Comparison of ENCODE assay signal across 1 cellular context in the genomic region with DNA sequence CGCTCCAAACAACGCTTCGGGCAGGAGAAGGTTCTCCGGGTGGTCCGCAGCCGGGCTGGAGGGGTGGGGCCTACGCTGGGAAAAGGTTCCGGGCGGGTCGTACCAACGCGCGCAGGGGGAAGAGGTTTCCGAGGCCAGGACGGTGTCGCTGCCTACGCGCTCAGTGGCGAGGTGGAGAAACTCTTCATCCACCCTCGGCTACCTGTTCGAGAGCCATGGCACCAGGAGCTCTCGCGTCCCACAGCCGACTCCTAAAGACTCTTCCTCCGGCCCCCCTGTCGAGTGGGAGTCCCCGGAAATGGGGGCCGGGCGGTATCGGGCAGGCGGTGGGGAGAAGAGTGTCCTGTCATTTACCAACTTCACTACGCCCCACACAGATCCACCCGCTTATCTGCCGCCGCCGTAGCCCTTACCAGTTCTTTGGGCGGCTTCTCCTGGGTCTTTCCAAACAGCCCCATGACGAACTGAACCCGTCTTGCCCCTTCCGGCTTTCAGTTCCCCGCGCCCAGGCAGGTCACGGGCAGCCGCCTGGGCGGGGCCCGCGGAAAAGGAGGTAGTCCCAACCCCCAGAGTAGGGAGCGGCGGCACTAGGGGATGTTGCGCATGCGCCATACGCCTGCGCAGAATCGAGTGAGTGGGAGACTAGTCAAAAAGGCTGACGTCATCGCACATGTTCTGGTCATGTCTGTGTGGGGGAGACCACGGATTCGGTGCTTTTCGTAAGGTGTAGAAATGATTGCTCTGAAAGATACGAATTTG.
TF ChIP-seq lines count a peak whose summit lies in the region.

A gene (minus strand): TSS at position 553 of the 759 bp plus-strand sequence. CDS start 95 bp downstream, at position 458.

TF ChIP-seq in HepG2, 621 proteins besides CTCF, POLR2A, EP300 and RAD21 (continued from another document and continues in another):
- TF ChIP-seq, protein P1, sequence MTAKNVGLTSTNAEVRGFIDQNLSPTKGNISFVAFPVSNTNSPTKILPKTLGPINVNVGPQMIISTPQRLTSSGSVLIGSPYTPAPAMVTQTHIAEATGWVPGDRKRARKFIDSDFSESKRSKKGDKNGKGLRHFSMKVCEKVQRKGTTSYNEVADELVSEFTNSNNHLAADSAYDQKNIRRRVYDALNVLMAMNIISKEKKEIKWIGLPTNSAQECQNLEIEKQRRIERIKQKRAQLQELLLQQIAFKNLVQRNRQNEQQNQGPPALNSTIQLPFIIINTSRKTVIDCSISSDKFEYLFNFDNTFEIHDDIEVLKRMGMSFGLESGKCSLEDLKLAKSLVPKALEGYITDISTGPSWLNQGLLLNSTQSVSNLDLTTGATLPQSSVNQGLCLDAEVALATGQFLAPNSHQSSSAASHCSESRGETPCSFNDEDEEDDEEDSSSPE (CRISPR knock-in tag; IDR thresholded peaks at IDR 0.05), result peak; percentile 66
- TF ChIP-seq DPF2 (CRISPR knock-in tag; IDR thresholded peaks at IDR 0.05; ENCODE audit: borderline replicate concordance, low read depth) (no peak), ZNF616 (CRISPR knock-in tag; IDR thresholded peaks at IDR 0.05; ENCODE audit: low read depth) (no peak; the same call in none of the 2 replicates), ZFX (CRISPR knock-in tag; IDR thresholded peaks at IDR 0.05; ENCODE audit: low read depth) (peak; percentile 80), HNF4G (IDR thresholded peaks at IDR 0.05; ENCODE audit: borderline replicate concordance, low read depth, low read length) (no peak; the same call in 1 of the 2 replicates), HNF4G (CRISPR knock-in tag; IDR thresholded peaks at IDR 0.05; ENCODE audit: borderline replicate concordance, low read depth) (0 out of 2 replicates have a peak, but pooled peaks have one; percentile 4), ZNF83 (CRISPR knock-in tag; IDR thresholded peaks at IDR 0.05; ENCODE audit: borderline replicate concordance) (no peak), RNF2 (conservative IDR thresholded peaks at IDR 0.05; ENCODE audit: low read depth) (no peak; the same call in 1 of the 2 replicates), MTA1 (CRISPR knock-in tag; IDR thresholded peaks at IDR 0.05; ENCODE audit: borderline replicate concordance) (no peak; the same call in 1 of the 2 replicates), CCAR2 (optimal IDR thresholded peaks at IDR 0.05; ENCODE audit: low read depth, low read length) (peak; percentile 23), SP4 (CRISPR knock-in tag; IDR thresholded peaks at IDR 0.05) (peak; percentile 74), ZFP37 (CRISPR knock-in tag; IDR thresholded peaks at IDR 0.05; ENCODE audit: borderline replicate concordance) (peak; percentile 97), ZNF670 (CRISPR knock-in tag; IDR thresholded peaks at IDR 0.05; ENCODE audit: borderline replicate concordance) (no peak), PRPF4 (IDR thresholded peaks at IDR 0.05; ENCODE audit: low read depth, low read length, poor library complexity, severe bottlenecking) (no peak), STAG1 (CRISPR knock-in tag; IDR thresholded peaks at IDR 0.05) (peak; percentile 6; the same call in 1 of the 2 replicates), ZNF446 (CRISPR knock-in tag; IDR thresholded peaks at IDR 0.05) (peak; percentile 73; the same call in 1 of the 2 replicates), NR3C1 (CRISPR knock-in tag; IDR thresholded peaks at IDR 0.05) (no peak), EED (CRISPR knock-in tag; IDR thresholded peaks at IDR 0.05) (peak; percentile 92), HCFC1 (IDR thresholded peaks at IDR 0.05; ENCODE audit: low read depth, low read length) (peak; percentile 35; the same call in 1 of the 2 replicates), GATA4 (IDR thresholded peaks at IDR 0.05; ENCODE audit: borderline replicate concordance, low read depth) (no peak), CEBPG (CRISPR knock-in tag; IDR thresholded peaks at IDR 0.05) (peak; percentile 53), ZNF678 (CRISPR knock-in tag; IDR thresholded peaks at IDR 0.05) (no peak; the same call in none of the 2 replicates), MBNL3 (CRISPR knock-in tag; conservative IDR thresholded peaks at IDR 0.05) (no peak), RBAK (CRISPR knock-in tag; IDR thresholded peaks at IDR 0.05) (0 out of 2 replicates have a peak, but pooled peaks have one; percentile 42)
- TF ChIP-seq, protein P2, sequence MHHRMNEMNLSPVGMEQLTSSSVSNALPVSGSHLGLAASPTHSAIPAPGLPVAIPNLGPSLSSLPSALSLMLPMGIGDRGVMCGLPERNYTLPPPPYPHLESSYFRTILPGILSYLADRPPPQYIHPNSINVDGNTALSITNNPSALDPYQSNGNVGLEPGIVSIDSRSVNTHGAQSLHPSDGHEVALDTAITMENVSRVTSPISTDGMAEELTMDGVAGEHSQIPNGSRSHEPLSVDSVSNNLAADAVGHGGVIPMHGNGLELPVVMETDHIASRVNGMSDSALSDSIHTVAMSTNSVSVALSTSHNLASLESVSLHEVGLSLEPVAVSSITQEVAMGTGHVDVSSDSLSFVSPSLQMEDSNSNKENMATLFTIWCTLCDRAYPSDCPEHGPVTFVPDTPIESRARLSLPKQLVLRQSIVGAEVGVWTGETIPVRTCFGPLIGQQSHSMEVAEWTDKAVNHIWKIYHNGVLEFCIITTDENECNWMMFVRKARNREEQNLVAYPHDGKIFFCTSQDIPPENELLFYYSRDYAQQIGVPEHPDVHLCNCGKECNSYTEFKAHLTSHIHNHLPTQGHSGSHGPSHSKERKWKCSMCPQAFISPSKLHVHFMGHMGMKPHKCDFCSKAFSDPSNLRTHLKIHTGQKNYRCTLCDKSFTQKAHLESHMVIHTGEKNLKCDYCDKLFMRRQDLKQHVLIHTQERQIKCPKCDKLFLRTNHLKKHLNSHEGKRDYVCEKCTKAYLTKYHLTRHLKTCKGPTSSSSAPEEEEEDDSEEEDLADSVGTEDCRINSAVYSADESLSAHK (CRISPR knock-in tag; IDR thresholded peaks at IDR 0.05; ENCODE audit: borderline replicate concordance), result no peak; the same call in 1 of the 2 replicates
- TF ChIP-seq, protein P3, sequence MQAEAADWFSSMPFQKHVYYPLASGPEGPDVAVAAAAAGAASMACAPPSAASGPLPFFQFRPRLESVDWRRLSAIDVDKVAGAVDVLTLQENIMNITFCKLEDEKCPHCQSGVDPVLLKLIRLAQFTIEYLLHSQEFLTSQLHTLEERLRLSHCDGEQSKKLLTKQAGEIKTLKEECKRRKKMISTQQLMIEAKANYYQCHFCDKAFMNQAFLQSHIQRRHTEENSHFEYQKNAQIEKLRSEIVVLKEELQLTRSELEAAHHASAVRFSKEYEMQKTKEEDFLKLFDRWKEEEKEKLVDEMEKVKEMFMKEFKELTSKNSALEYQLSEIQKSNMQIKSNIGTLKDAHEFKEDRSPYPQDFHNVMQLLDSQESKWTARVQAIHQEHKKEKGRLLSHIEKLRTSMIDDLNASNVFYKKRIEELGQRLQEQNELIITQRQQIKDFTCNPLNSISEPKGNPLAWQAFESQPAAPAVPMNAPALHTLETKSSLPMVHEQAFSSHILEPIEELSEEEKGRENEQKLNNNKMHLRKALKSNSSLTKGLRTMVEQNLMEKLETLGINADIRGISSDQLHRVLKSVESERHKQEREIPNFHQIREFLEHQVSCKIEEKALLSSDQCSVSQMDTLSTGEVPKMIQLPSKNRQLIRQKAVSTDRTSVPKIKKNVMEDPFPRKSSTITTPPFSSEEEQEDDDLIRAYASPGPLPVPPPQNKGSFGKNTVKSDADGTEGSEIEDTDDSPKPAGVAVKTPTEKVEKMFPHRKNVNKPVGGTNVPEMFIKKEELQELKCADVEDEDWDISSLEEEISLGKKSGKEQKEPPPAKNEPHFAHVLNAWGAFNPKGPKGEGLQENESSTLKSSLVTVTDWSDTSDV (CRISPR knock-in tag; IDR thresholded peaks at IDR 0.05), result no peak
- TF ChIP-seq, protein P4, sequence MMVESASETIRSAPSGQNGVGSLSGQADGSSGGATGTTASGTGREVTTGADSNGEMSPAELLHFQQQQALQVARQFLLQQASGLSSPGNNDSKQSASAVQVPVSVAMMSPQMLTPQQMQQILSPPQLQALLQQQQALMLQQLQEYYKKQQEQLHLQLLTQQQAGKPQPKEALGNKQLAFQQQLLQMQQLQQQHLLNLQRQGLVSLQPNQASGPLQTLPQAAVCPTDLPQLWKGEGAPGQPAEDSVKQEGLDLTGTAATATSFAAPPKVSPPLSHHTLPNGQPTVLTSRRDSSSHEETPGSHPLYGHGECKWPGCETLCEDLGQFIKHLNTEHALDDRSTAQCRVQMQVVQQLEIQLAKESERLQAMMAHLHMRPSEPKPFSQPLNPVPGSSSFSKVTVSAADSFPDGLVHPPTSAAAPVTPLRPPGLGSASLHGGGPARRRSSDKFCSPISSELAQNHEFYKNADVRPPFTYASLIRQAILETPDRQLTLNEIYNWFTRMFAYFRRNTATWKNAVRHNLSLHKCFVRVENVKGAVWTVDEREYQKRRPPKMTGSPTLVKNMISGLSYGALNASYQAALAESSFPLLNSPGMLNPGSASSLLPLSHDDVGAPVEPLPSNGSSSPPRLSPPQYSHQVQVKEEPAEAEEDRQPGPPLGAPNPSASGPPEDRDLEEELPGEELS (CRISPR knock-in tag; IDR thresholded peaks at IDR 0.05), result peak; percentile 5; the same call in 1 of the 2 replicates
- TF ChIP-seq, protein P5, sequence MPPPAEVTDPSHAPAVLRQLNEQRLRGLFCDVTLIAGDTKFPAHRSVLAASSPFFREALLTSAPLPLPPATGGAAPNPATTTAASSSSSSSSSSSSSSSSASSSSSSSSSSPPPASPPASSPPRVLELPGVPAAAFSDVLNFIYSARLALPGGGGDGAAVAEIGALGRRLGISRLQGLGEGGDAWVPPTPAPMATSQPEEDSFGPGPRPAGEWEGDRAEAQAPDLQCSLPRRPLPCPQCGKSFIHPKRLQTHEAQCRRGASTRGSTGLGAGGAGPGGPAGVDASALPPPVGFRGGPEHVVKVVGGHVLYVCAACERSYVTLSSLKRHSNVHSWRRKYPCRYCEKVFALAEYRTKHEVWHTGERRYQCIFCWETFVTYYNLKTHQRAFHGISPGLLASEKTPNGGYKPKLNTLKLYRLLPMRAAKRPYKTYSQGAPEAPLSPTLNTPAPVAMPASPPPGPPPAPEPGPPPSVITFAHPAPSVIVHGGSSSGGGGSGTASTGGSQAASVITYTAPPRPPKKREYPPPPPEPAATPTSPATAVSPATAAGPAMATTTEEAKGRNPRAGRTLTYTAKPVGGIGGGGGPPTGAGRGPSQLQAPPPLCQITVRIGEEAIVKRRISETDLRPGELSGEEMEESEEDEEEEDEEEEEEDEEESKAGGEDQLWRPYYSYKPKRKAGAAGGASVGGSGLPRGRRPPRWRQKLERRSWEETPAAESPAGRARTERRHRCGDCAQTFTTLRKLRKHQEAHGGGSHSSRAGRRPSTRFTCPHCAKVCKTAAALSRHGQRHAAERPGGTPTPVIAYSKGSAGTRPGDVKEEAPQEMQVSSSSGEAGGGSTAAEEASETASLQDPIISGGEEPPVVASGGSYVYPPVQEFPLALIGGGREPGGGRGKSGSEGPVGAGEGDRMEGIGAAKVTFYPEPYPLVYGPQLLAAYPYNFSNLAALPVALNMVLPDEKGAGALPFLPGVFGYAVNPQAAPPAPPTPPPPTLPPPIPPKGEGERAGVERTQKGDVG (CRISPR knock-in tag; IDR thresholded peaks at IDR 0.05; ENCODE audit: borderline replicate concordance), result no peak
- TF ChIP-seq, protein P6, sequence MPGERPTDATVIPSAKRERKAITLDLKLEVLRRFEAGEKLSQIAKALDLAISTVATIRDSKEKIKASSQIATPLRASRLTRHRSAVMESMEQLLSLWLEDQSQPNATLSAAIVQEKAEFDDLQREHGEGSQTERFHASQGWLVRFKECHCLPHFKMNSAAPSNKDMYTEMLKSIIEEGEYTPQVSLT (CRISPR knock-in tag; IDR thresholded peaks at IDR 0.05; ENCODE audit: borderline replicate concordance, low read depth), result no peak
- TF ChIP-seq, protein P7, sequence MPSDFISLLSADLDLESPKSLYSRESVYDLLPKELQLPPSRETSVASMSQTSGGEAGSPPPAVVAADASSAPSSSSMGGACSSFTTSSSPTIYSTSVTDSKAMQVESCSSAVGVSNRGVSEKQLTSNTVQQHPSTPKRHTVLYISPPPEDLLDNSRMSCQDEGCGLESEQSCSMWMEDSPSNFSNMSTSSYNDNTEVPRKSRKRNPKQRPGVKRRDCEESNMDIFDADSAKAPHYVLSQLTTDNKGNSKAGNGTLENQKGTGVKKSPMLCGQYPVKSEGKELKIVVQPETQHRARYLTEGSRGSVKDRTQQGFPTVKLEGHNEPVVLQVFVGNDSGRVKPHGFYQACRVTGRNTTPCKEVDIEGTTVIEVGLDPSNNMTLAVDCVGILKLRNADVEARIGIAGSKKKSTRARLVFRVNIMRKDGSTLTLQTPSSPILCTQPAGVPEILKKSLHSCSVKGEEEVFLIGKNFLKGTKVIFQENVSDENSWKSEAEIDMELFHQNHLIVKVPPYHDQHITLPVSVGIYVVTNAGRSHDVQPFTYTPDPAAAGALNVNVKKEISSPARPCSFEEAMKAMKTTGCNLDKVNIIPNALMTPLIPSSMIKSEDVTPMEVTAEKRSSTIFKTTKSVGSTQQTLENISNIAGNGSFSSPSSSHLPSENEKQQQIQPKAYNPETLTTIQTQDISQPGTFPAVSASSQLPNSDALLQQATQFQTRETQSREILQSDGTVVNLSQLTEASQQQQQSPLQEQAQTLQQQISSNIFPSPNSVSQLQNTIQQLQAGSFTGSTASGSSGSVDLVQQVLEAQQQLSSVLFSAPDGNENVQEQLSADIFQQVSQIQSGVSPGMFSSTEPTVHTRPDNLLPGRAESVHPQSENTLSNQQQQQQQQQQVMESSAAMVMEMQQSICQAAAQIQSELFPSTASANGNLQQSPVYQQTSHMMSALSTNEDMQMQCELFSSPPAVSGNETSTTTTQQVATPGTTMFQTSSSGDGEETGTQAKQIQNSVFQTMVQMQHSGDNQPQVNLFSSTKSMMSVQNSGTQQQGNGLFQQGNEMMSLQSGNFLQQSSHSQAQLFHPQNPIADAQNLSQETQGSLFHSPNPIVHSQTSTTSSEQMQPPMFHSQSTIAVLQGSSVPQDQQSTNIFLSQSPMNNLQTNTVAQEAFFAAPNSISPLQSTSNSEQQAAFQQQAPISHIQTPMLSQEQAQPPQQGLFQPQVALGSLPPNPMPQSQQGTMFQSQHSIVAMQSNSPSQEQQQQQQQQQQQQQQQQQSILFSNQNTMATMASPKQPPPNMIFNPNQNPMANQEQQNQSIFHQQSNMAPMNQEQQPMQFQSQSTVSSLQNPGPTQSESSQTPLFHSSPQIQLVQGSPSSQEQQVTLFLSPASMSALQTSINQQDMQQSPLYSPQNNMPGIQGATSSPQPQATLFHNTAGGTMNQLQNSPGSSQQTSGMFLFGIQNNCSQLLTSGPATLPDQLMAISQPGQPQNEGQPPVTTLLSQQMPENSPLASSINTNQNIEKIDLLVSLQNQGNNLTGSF (CRISPR knock-in tag; IDR thresholded peaks at IDR 0.05), result no peak; the same call in none of the 2 replicates
- TF ChIP-seq, protein P8, sequence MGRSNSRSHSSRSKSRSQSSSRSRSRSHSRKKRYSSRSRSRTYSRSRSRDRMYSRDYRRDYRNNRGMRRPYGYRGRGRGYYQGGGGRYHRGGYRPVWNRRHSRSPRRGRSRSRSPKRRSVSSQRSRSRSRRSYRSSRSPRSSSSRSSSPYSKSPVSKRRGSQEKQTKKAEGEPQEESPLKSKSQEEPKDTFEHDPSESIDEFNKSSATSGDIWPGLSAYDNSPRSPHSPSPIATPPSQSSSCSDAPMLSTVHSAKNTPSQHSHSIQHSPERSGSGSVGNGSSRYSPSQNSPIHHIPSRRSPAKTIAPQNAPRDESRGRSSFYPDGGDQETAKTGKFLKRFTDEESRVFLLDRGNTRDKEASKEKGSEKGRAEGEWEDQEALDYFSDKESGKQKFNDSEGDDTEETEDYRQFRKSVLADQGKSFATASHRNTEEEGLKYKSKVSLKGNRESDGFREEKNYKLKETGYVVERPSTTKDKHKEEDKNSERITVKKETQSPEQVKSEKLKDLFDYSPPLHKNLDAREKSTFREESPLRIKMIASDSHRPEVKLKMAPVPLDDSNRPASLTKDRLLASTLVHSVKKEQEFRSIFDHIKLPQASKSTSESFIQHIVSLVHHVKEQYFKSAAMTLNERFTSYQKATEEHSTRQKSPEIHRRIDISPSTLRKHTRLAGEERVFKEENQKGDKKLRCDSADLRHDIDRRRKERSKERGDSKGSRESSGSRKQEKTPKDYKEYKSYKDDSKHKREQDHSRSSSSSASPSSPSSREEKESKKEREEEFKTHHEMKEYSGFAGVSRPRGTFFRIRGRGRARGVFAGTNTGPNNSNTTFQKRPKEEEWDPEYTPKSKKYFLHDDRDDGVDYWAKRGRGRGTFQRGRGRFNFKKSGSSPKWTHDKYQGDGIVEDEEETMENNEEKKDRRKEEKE (IDR thresholded peaks at IDR 0.05), result no peak
